In the genomic region with DNA sequence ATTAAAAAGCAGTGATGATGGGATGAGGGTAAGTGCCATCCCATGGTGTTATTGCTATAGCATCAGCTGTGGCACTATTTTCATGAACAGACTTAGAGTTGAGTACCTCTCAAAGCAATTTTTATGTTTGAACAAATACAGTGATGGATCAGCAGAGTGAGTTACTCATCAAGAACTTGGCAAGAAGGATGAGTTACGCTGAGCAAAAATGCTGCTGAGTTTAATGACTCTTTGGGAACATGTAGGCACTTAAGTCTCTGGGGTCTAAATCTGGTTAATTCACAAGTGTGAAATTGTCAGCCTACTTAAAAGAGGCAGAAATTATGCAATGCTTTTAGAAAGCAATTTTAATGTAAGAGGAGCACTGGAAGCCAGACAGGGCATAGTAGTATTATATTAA, we compare ENCODE assay signal across 8 cellular contexts.
DNase-seq lines count a peak whose midpoint lies in the region; ATAC-seq lines count a peak whose summit lies in the region.

No MANE protein-coding gene starts in this region.

- H3K4me1 Mint-ChIP-seq in activated naive CD4-positive, alpha-beta T cell treated with anti-CD3 and anti-CD28 coated beads, Interleukin-2, amount 10 ng/mL, durations not matched to agents 7 days and 5 days: peaks cover 12% of the 10 kb centered on the region

- no peak overlapping the region for H3K4me3 Mint-ChIP-seq in activated naive CD4-positive, alpha-beta T cell treated with anti-CD3 and anti-CD28 coated beads, Interleukin-2, amount 10 ng/mL, durations not matched to agents 7 days and 5 days

- peaks cover 6% of the 10 kb centered on the region for H3K36me3 Mint-ChIP-seq in activated naive CD4-positive, alpha-beta T cell treated with anti-CD3 and anti-CD28 coated beads, Interleukin-2, amount 10 ng/mL, durations not matched to agents 7 days and 5 days

- peak; percentile 15 to 52 for DNase-seq in SHP77 (lab: John Stamatoyannopoulos, UW)
- DNase-seq in SHP77 treated with DMSO at 0.1 percent for 48 hours (lab: John Stamatoyannopoulos, UW): no peak
- DNase-seq in NCI-H128 (lab: John Stamatoyannopoulos, UW; ENCODE audit: unreplicated experiment): peak; percentile 86
- DNase-seq in amniotic stem cell (lab: John Stamatoyannopoulos, UW): peak; percentile 16
- peak; percentile 37 for DNase-seq in putamen (ENCODE audit: low spot score)
- no peak for DNase-seq in activated naive CD4-positive, alpha-beta T cell treated with Interleukin-2 at 50 U/mL for 16 hours
- DNase-seq in activated naive CD4-positive, alpha-beta T cell treated with anti-CD3 and anti-CD28 coated beads, Interleukin-2, amount 10 ng/mL, durations not matched to agents 7 days and 5 days: no peak

- no peaks in the 10 kb centered on the region for H3K27me3 Mint-ChIP-seq in activated naive CD4-positive, alpha-beta T cell treated with anti-CD3 and anti-CD28 coated beads, Interleukin-2, amount 10 ng/mL, durations not matched to agents 7 days and 5 days

- no peak overlapping the region for H3K27ac Mint-ChIP-seq in activated naive CD4-positive, alpha-beta T cell treated with anti-CD3 and anti-CD28 coated beads, Interleukin-2, amount 10 ng/mL, durations not matched to agents 7 days and 5 days

- H3K9me3 Mint-ChIP-seq in activated naive CD4-positive, alpha-beta T cell treated with anti-CD3 and anti-CD28 coated beads, Interleukin-2, amount 10 ng/mL, durations not matched to agents 7 days and 5 days: no peaks in the 10 kb centered on the region

- ATAC-seq in activated CD4-positive, CD25-positive, alpha-beta regulatory T cell treated with anti-CD3 and anti-CD28 coated beads, Interleukin-2, amount 50 U/mL, for 24 hours: no peak

- CTCF ChIA-PET in activated naive CD4-positive, alpha-beta T cell treated with anti-CD3 and anti-CD28 coated beads, Interleukin-2, amount 10 ng/mL, durations not matched to agents 7 days and 5 days (lab: Charles Lee): no interaction called here

Comparison
In these comparisons a context has a peak if more than half of its experiments do, and no peak if none do; other contexts are left out.
1. DNase-seq: peak in SHP77 (2 of 2), NCI-H128 (single experiment), amniotic stem cell (single experiment) and putamen (single experiment); none in SHP77 treated with DMSO at 0.1 percent for 48 hours (single experiment), activated naive CD4-positive, alpha-beta T cell treated with Interleukin-2 at 50 U/mL for 16 hours (single experiment) and activated naive CD4-positive, alpha-beta T cell treated with anti-CD3 and anti-CD28 coated beads, Interleukin-2, amount 10 ng/mL, durations not matched to agents 7 days and 5 days (single experiment).